ENCODE assay signal across 20 cellular contexts in genomic region chr17:38719943-38720641, GRCh38. TPM values are rescaled to one million over a fixed set of nuclear protein-coding genes. Genes with fewer than 3 reads are reported as not detected.
DNase-seq lines count a peak whose midpoint lies in the region; ATAC-seq and TF ChIP-seq lines count a peak whose summit lies in the region.
"Had no signal": no experiment of that assay in that cellular context is flagged by ENCODE, and none has a peak within 500 bp of the region (broad histone marks: within the 10 kb centered on the region; RNA-seq: fewer than 3 reads in every experiment).

No MANE protein-coding gene starts in this region.

- H3K36me3 ChIP-seq in GM23338 (ENCODE audit: insufficient read depth), result no peaks in the 10 kb centered on the region
- peaks cover 63% of the 10 kb centered on the region for H3K36me3 ChIP-seq in endodermal cell (ENCODE audit: control insufficient read depth, insufficient read depth, low read length)

- 71 to 80% methylated on average over 25 to 39 of the region's 39 CpGs for WGBS in endodermal cell (ENCODE audit: insufficient coverage in 1 of 2, insufficient read length in 1 of 2), 2 experiments

- POLR2A ChIA-PET in activated CD8-positive, alpha-beta T cell treated with anti-CD3 and anti-CD28 coated beads for 36 hours (lab: Charles Lee), result interaction anchor here (1.4 to 15.9 kb wide), 3 partner anchors 8 to 22 kb away, joined by 3 to 390 read pairs (median 20); partner anchors contain the start of gene MLLT6

- ATAC-seq in GM23338, result peak; percentile 79
- ATAC-seq in HG03378 (IDR thresholded peaks at IDR 0.05; ENCODE audit: unreplicated experiment), result no peak
- ATAC-seq in activated CD8-positive, alpha-beta T cell treated with anti-CD3 and anti-CD28 coated beads for 36 hours, result no peak
- ATAC-seq: foreskin keratinocyte; stimulated activated naive B cell treated with anti-CD40 and anti-IgM and Interleukin-4, amounts not matched to agents 10 μg/mL and 1 μg/mL and 100 μg/mL, for 72 hours had no signal

- H3K4me1 ChIP-seq in GM23338 (ENCODE audit: insufficient read depth) (peaks cover 8% of the 10 kb centered on the region; the same call in 1 of the 2 replicates), endodermal cell (ENCODE audit: control insufficient read depth, insufficient read depth, low read length) (no peaks in the 10 kb centered on the region)
- H3K4me1 ChIP-seq: foreskin keratinocyte had no signal

- H3K9me3 ChIP-seq in endodermal cell (ENCODE audit: control insufficient read depth, low read length), result no peaks in the 10 kb centered on the region
- H3K9me3 ChIP-seq: MG63, spleen had no signal

- H3K27me3 ChIP-seq in GM23338 (ENCODE audit: insufficient read depth) (peaks cover 31% of the 10 kb centered on the region), endodermal cell (ENCODE audit: control insufficient read depth, insufficient read depth, low read length, poor library complexity, severe bottlenecking) (no peaks in the 10 kb centered on the region)
- H3K27me3 ChIP-seq: foreskin keratinocyte, MG63, spleen had no signal

- H3K9ac ChIP-seq in endodermal cell (ENCODE audit: extremely low read depth, low read length, poor library complexity, severe bottlenecking), result no peak overlapping the region

- TF ChIP-seq CTCF in GM23338 (conservative IDR thresholded peaks at IDR 0.05; ENCODE audit: low read depth in 2 of 2), result no peak
- TF ChIP-seq CTCF in endodermal cell (conservative IDR thresholded peaks at IDR 0.05), result no peak
- no peak for TF ChIP-seq CTCF in mesothelial cell of epicardium (IDR thresholded peaks at IDR 0.05; ENCODE audit: unreplicated experiment)
- TF ChIP-seq CTCF in activated CD8-positive, alpha-beta T cell treated with anti-CD3 and anti-CD28 coated beads for 36 hours (IDR thresholded peaks at IDR 0.05), result no peak

- DNase-seq in NCI-H187 (lab: John Stamatoyannopoulos, UW) (peak; percentile 26 to 53), NCI-H187 treated with DMSO at 0.1 percent for 48 hours (lab: John Stamatoyannopoulos, UW) (no peak), GM23338 (ENCODE audit: low spot score) (peak; percentile 98), endodermal cell (peak; percentile 96), mesothelial cell of epicardium (ENCODE audit: low spot score in 2 of 2, unreplicated experiment in 2 of 2) (peak in 1 of 2 experiments; percentile 58), NCI-H2171 (lab: John Stamatoyannopoulos, UW) (no peak)
- DNase-seq in activated CD8-positive, alpha-beta T cell treated with anti-CD3 and anti-CD28 coated beads for 36 hours, result no peak
- DNase-seq: DMS79; foreskin keratinocyte; HFFc6; MG63; NCI-H1694; NCI-H446 treated with DMSO at 0.1 percent for 48 hours; spleen; stimulated activated naive B cell treated with anti-CD40 and anti-IgM and Interleukin-4, amounts not matched to agents 10 μg/mL and 1 μg/mL and 100 μg/mL, for 72 hours; WERI-Rb-1 had no signal

- H3K27me3 Mint-ChIP-seq in GM23338 (ENCODE audit: insufficient read depth, low read depth, poor library complexity), result peaks cover 29% of the 10 kb centered on the region
- H3K27me3 Mint-ChIP-seq in endodermal cell (ENCODE audit: insufficient read depth), result peaks cover 3% of the 10 kb centered on the region
- H3K27me3 Mint-ChIP-seq in mesothelial cell of epicardium (ENCODE audit: low read depth), result no peaks in the 10 kb centered on the region
- H3K27me3 Mint-ChIP-seq in activated CD8-positive, alpha-beta T cell treated with anti-CD3 and anti-CD28 coated beads for 36 hours, result no peaks in the 10 kb centered on the region
- H3K27me3 Mint-ChIP-seq: memory B cell; stimulated activated naive B cell treated with anti-CD40 and anti-IgM and Interleukin-4, amounts not matched to agents 10 μg/mL and 1 μg/mL and 100 μg/mL, for 72 hours; type B pancreatic cell had no signal

- intact Hi-C loops in activated CD8-positive, alpha-beta T cell treated with anti-CD3 and anti-CD28 coated beads for 36 hours (cut with micrococcal nuclease), result no loop called here

- peak overlapping the region; percentile 94 for H2AFZ ChIP-seq in GM23338

- no peak overlapping the region for H3K27ac ChIP-seq in GM23338 (ENCODE audit: low read depth)
- no peak overlapping the region for H3K27ac ChIP-seq in endodermal cell (ENCODE audit: low read depth, low read length)
- H3K27ac ChIP-seq: foreskin keratinocyte, WERI-Rb-1 had no signal

- CTCF ChIA-PET in activated CD8-positive, alpha-beta T cell treated with anti-CD3 and anti-CD28 coated beads for 36 hours (lab: Charles Lee), result interaction anchor here (1.7 to 1.9 kb wide), 2 partner anchors 8 to 53 kb away, joined by 6 to 8 read pairs; no protein-coding TSS in a partner anchor

- peak overlapping the region; percentile 71 for H3K4me2 ChIP-seq in GM23338

- H3K9me3 Mint-ChIP-seq in GM23338 (no peaks in the 10 kb centered on the region; the same call in 2 of the 3 replicates), endodermal cell (no peaks in the 10 kb centered on the region), mesothelial cell of epicardium (no peaks in the 10 kb centered on the region)
- H3K9me3 Mint-ChIP-seq in activated CD8-positive, alpha-beta T cell treated with anti-CD3 and anti-CD28 coated beads for 36 hours, result no peaks in the 10 kb centered on the region
- H3K9me3 Mint-ChIP-seq: HFFc6; memory B cell; stimulated activated naive B cell treated with anti-CD40 and anti-IgM and Interleukin-4, amounts not matched to agents 10 μg/mL and 1 μg/mL and 100 μg/mL, for 72 hours; type B pancreatic cell had no signal

- no peaks in the 10 kb centered on the region for H4K20me1 ChIP-seq in GM23338 (replicated peaks; ENCODE audit: insufficient read depth)

- peak overlapping the region; percentile 43 for H3K4me3 ChIP-seq in GM23338
- no peak overlapping the region for H3K4me3 ChIP-seq in endodermal cell (ENCODE audit: low read length)
- H3K4me3 ChIP-seq: MG63, spleen had no signal

- no peaks in the 10 kb centered on the region for H3K79me2 ChIP-seq in GM23338 (replicated peaks; ENCODE audit: insufficient read depth)

- no peaks in the 10 kb centered on the region for H3K9me2 ChIP-seq in GM23338 (ENCODE audit: insufficient read depth)

- H3F3A ChIP-seq in GM23338 (replicated peaks; ENCODE audit: low read depth), result peaks cover 9% of the 10 kb centered on the region

- no peak overlapping the region for H3K27ac Mint-ChIP-seq in GM23338
- no peak overlapping the region for H3K27ac Mint-ChIP-seq in endodermal cell
- H3K27ac Mint-ChIP-seq in mesothelial cell of epicardium, result peak overlapping the region; percentile 95
- H3K27ac Mint-ChIP-seq in activated CD8-positive, alpha-beta T cell treated with anti-CD3 and anti-CD28 coated beads for 36 hours, result no peak overlapping the region
- H3K27ac Mint-ChIP-seq: CD14-positive monocyte, HFFc6, memory B cell, type B pancreatic cell had no signal

- peak overlapping the region; percentile 57 for H3K4me3 Mint-ChIP-seq in GM23338
- H3K4me3 Mint-ChIP-seq in endodermal cell, result peak overlapping the region; percentile 41
- H3K4me3 Mint-ChIP-seq in mesothelial cell of epicardium, result peak overlapping the region; percentile 76
- H3K4me3 Mint-ChIP-seq in activated CD8-positive, alpha-beta T cell treated with anti-CD3 and anti-CD28 coated beads for 36 hours, result no peak overlapping the region
- H3K4me3 Mint-ChIP-seq: CD14-positive monocyte; HFFc6; memory B cell; stimulated activated naive B cell treated with anti-CD40 and anti-IgM and Interleukin-4, amounts not matched to agents 10 μg/mL and 1 μg/mL and 100 μg/mL, for 72 hours; type B pancreatic cell had no signal

- peaks cover 50% of the 10 kb centered on the region for H3K4me1 Mint-ChIP-seq in GM23338
- peaks cover 2% of the 10 kb centered on the region for H3K4me1 Mint-ChIP-seq in endodermal cell
- H3K4me1 Mint-ChIP-seq in mesothelial cell of epicardium, result peaks cover 18% of the 10 kb centered on the region
- H3K4me1 Mint-ChIP-seq in activated CD8-positive, alpha-beta T cell treated with anti-CD3 and anti-CD28 coated beads for 36 hours (ENCODE audit: low read depth), result peaks cover 38% of the 10 kb centered on the region

- peaks cover 7% of the 10 kb centered on the region; the same call in 1 of the 3 replicates for H3K36me3 Mint-ChIP-seq in GM23338 (ENCODE audit: low read depth)
- H3K36me3 Mint-ChIP-seq in endodermal cell (ENCODE audit: low read depth), result peaks cover 57% of the 10 kb centered on the region
- peaks cover 16% of the 10 kb centered on the region for H3K36me3 Mint-ChIP-seq in mesothelial cell of epicardium
- H3K36me3 Mint-ChIP-seq in activated CD8-positive, alpha-beta T cell treated with anti-CD3 and anti-CD28 coated beads for 36 hours (ENCODE audit: low read depth), result peaks cover 52% of the 10 kb centered on the region

RNA-seq across cellular contexts. Expression of gene CISD3, which starts 10.0 kb away (rescaled TPM):
- 0.94 and 3.4 TPM in 2 replicates for total RNA-seq in GM23338 (2014; rRNA removed; shearing (Covaris generic))
- polyA plus RNA-seq in GM23338 (2016; fragmentation: Nextera tagmentation; extraction: Ambion mirVana), result 8.9 and 9.9 TPM in 2 replicates
- 10 to 100 TPM in 1 of 2 donors, 1 to 10 TPM in 1; 8.9 to 11.2 TPM for total RNA-seq in endodermal cell
- polyA plus RNA-seq in endodermal cell (2013, experiment 1 of 2), result 5.7 TPM
- 6.3 TPM for polyA plus RNA-seq in endodermal cell (2013, experiment 2 of 2)
- total RNA-seq in mesothelial cell of epicardium, result 4.6 to 5.6 TPM (median 5.1 TPM) in 3 replicates
- total RNA-seq in activated CD8-positive, alpha-beta T cell treated with anti-CD3 and anti-CD28 coated beads for 36 hours, result 10 to 100 TPM; 43.2 to 44.2 TPM

RNA-seq across cellular contexts. Expression of gene MLLT6, which starts 15.0 kb away (rescaled TPM):
- total RNA-seq in GM23338 (2014; rRNA removed; shearing (Covaris generic)), result 2.8 and 3.3 TPM in 2 replicates
- polyA plus RNA-seq in GM23338 (2016; fragmentation: Nextera tagmentation; extraction: Ambion mirVana), result 1.8 and 2.6 TPM in 2 replicates
- total RNA-seq in endodermal cell (100 to 1,000 TPM; 112 to 127 TPM), mesothelial cell of epicardium (171 to 184 TPM (median 178 TPM) in 3 replicates)
- polyA plus RNA-seq in endodermal cell (2013, experiment 1 of 2), result 54.4 TPM
- 49.1 TPM for polyA plus RNA-seq in endodermal cell (2013, experiment 2 of 2)
- 100 to 1,000 TPM; 145 to 148 TPM for total RNA-seq in activated CD8-positive, alpha-beta T cell treated with anti-CD3 and anti-CD28 coated beads for 36 hours

RNA-seq across cellular contexts. Expression of gene PCGF2, which starts 28.0 kb away (rescaled TPM):
- total RNA-seq in GM23338 (2014; rRNA removed; shearing (Covaris generic)), result 21.1 and 23.4 TPM in 2 replicates
- 51.9 and 60.9 TPM in 2 replicates for polyA plus RNA-seq in GM23338 (2016; fragmentation: Nextera tagmentation; extraction: Ambion mirVana)
- 100 to 1,000 TPM; 101 to 106 TPM for total RNA-seq in endodermal cell
- 83.8 TPM for polyA plus RNA-seq in endodermal cell (2013, experiment 1 of 2)
- polyA plus RNA-seq in endodermal cell (2013, experiment 2 of 2), result 72.3 TPM
- 83.3 to 95.8 TPM (median 91.9 TPM) in 3 replicates for total RNA-seq in mesothelial cell of epicardium
- 1 to 10 TPM in 1 of 2 experiments, under 1 TPM in 1; 0.50 to 1.2 TPM for total RNA-seq in activated CD8-positive, alpha-beta T cell treated with anti-CD3 and anti-CD28 coated beads for 36 hours
- polyA plus RNA-seq: CD14-positive monocyte had no signal

RNA-seq across cellular contexts. Expression of gene PSMB3, which starts 32.4 kb away (rescaled TPM):
- 250 and 270 TPM in 2 replicates for total RNA-seq in GM23338 (2014; rRNA removed; shearing (Covaris generic))
- 523 and 558 TPM in 2 replicates for polyA plus RNA-seq in GM23338 (2016; fragmentation: Nextera tagmentation; extraction: Ambion mirVana)
- 100 to 1,000 TPM; 192 to 244 TPM for total RNA-seq in endodermal cell
- 230 TPM for polyA plus RNA-seq in endodermal cell (2013, experiment 1 of 2)
- 230 TPM for polyA plus RNA-seq in endodermal cell (2013, experiment 2 of 2)
- total RNA-seq in mesothelial cell of epicardium, result 107 to 121 TPM (median 115 TPM) in 3 replicates
- 100 to 1,000 TPM; 275 to 279 TPM for total RNA-seq in activated CD8-positive, alpha-beta T cell treated with anti-CD3 and anti-CD28 coated beads for 36 hours

RNA-seq across cellular contexts. Expression of gene EPOP, which starts 45.3 kb away (rescaled TPM):
- 1.7 and 2.4 TPM in 2 replicates for total RNA-seq in GM23338 (2014; rRNA removed; shearing (Covaris generic))
- polyA plus RNA-seq in GM23338 (2016; fragmentation: Nextera tagmentation; extraction: Ambion mirVana), result 0.42 and 0.82 TPM in 2 replicates
- total RNA-seq in endodermal cell (1 to 10 TPM; 3.2 to 5.0 TPM), mesothelial cell of epicardium (3.7 to 4.0 TPM (median 3.8 TPM) in 3 replicates)
- polyA plus RNA-seq in endodermal cell (2013, experiment 1 of 2), result 13.5 TPM
- polyA plus RNA-seq in endodermal cell (2013, experiment 2 of 2), result 12.8 TPM
- 10 to 100 TPM; 31.8 to 32.2 TPM for total RNA-seq in activated CD8-positive, alpha-beta T cell treated with anti-CD3 and anti-CD28 coated beads for 36 hours
- polyA plus RNA-seq: CD14-positive monocyte had no signal

Comparison
In these comparisons a context has a peak if more than half of its experiments do, and no peak if none do; other contexts are left out.
1. DNase-seq: peak in NCI-H187 (2 of 2), GM23338 (single experiment) and endodermal cell (single experiment); none in NCI-H187 treated with DMSO at 0.1 percent for 48 hours (single experiment), NCI-H2171 (single experiment) and activated CD8-positive, alpha-beta T cell treated with anti-CD3 and anti-CD28 coated beads for 36 hours (single experiment).
2. RNA of gene MLLT6, which starts 15.0 kb away (total RNA-seq): 171 to 184 TPM in mesothelial cell of epicardium, 145 to 148 TPM in activated CD8-positive, alpha-beta T cell treated with anti-CD3 and anti-CD28 coated beads for 36 hours and 112 to 127 TPM in endodermal cell; 2.8 to 3.3 TPM in GM23338; every median in the first group is over 10 times any median in the second.
3. RNA of gene PCGF2, which starts 28.0 kb away (total RNA-seq): 101 to 106 TPM in endodermal cell, 83.3 to 95.8 TPM in mesothelial cell of epicardium and 21.1 to 23.4 TPM in GM23338; 0.50 to 1.2 TPM in activated CD8-positive, alpha-beta T cell treated with anti-CD3 and anti-CD28 coated beads for 36 hours; every median in the first group is over 10 times any median in the second.